In the genomic region with DNA sequence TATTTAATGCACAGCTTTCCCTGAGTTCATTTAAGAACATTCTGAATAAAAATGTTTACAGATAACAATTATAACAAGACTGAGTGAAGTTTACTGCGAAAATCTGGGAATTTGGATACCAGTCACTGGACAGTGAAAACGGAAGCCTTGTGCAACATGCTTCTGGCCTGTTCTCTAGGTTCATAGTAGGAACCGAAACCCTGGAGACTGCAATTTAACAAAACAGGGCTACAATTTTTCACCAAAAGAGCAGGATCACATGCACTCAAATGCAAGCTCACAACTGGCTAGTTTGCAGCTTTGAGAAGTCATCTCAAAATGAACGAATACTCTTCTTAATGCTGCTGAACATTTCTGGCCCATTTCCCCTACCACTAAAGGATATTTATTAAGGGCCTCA, we compare ENCODE assay signal across 21 cellular contexts.
"Had no signal": no experiment of that assay in that cellular context is flagged by ENCODE, and none has a peak within 500 bp of the region (broad histone marks: within the 10 kb centered on the region; RNA-seq: fewer than 3 reads in every experiment).

No MANE protein-coding gene starts in this region.

- H3K36me3 Mint-ChIP-seq: immature natural killer cell; naive thymus-derived CD4-positive, alpha-beta T cell; stimulated activated naive B cell treated with anti-CD40 and anti-IgM and Interleukin-4, amounts not matched to agents 10 μg/mL and 1 μg/mL and 100 μg/mL, for 72 hours had no signal

- H3K4me1 ChIP-seq: esophagus squamous epithelium, gastroesophageal sphincter, left lung, lower lobe of right lung, right atrium auricular region, sigmoid colon had no signal

- H3K4me1 Mint-ChIP-seq: immature natural killer cell; naive thymus-derived CD4-positive, alpha-beta T cell; stimulated activated naive B cell treated with anti-CD40 and anti-IgM and Interleukin-4, amounts not matched to agents 10 μg/mL and 1 μg/mL and 100 μg/mL, for 72 hours; stimulated activated naive CD8-positive, alpha-beta T cell treated with anti-CD3 and anti-CD28 coated beads, Interleukin-15, amount 100 ng/mL, for 72 hours had no signal

- DNase-seq: effector memory CD8-positive, alpha-beta T cell; esophagus squamous epithelium; foreskin fibroblast; immature natural killer cell; left lung; lower lobe of right lung; mesenchymal stem cell; naive thymus-derived CD4-positive, alpha-beta T cell; nephron progenitor cell; sigmoid colon; stimulated activated CD4-positive, alpha-beta T cell treated with anti-CD3 and anti-CD28 coated beads, Interleukin-2, amount 100 ng/mL, for 24 hours; stimulated activated CD4-positive, alpha-beta T cell treated with anti-CD3 and anti-CD28 coated beads, Interleukin-4, amount 100 ng/mL, for 4 hours; stimulated activated naive B cell treated with anti-CD40 and anti-IgM and Interleukin-4, amounts not matched to agents 10 μg/mL and 1 μg/mL and 100 μg/mL, for 72 hours; stimulated activated naive CD8-positive, alpha-beta T cell treated with anti-CD3 and anti-CD28 coated beads, Interleukin-15, amount 100 ng/mL, for 72 hours; trophoblast cell had no signal

- H3K9me3 ChIP-seq: esophagus squamous epithelium, gastroesophageal sphincter, left lung, lower lobe of right lung, neutrophil, right atrium auricular region, sigmoid colon, thoracic aorta had no signal

- H3K27ac ChIP-seq: esophagus squamous epithelium, gastroesophageal sphincter, left lung, lower lobe of right lung, neutrophil, right atrium auricular region, sigmoid colon, skin epidermis, thoracic aorta had no signal

- H3K4me3 Mint-ChIP-seq: dendritic cell treated with granulocyte-macrophage colony-stimulating factor and Interleukin-4, amounts not matched to agents 40 ng/mL and 50 ng/mL, for 4 days; effector memory CD8-positive, alpha-beta T cell; immature natural killer cell; naive thymus-derived CD4-positive, alpha-beta T cell; nephron progenitor cell; stimulated activated naive B cell treated with anti-CD40 and anti-IgM and Interleukin-4, amounts not matched to agents 10 μg/mL and 1 μg/mL and 100 μg/mL, for 72 hours; stimulated activated naive CD8-positive, alpha-beta T cell treated with anti-CD3 and anti-CD28 coated beads, Interleukin-15, amount 100 ng/mL, for 72 hours had no signal

- H3K4me3 ChIP-seq: esophagus squamous epithelium, gastroesophageal sphincter, left lung, lower lobe of right lung, right atrium auricular region, sigmoid colon, skin epidermis, thoracic aorta had no signal

- ATAC-seq: effector memory CD8-positive, alpha-beta T cell; gastroesophageal sphincter; left lung; lower lobe of right lung; naive thymus-derived CD4-positive, alpha-beta T cell; stimulated activated naive B cell treated with anti-CD40 and anti-IgM and Interleukin-4, amounts not matched to agents 10 μg/mL and 1 μg/mL and 100 μg/mL, for 72 hours; stimulated activated naive CD8-positive, alpha-beta T cell treated with anti-CD3 and anti-CD28 coated beads, Interleukin-15, amount 100 ng/mL, for 72 hours had no signal

- H3K36me3 ChIP-seq: esophagus squamous epithelium, gastroesophageal sphincter, left lung, lower lobe of right lung, neutrophil, right atrium auricular region, sigmoid colon, thoracic aorta had no signal

- H3K27me3 ChIP-seq: esophagus squamous epithelium, gastroesophageal sphincter, left lung, right atrium auricular region, sigmoid colon had no signal

- H3K9me3 Mint-ChIP-seq: dendritic cell treated with granulocyte-macrophage colony-stimulating factor and Interleukin-4, amounts not matched to agents 40 ng/mL and 50 ng/mL, for 4 days; nephron progenitor cell; stimulated activated naive CD8-positive, alpha-beta T cell treated with anti-CD3 and anti-CD28 coated beads, Interleukin-15, amount 100 ng/mL, for 72 hours had no signal

- H3K27me3 Mint-ChIP-seq: effector memory CD8-positive, alpha-beta T cell; stimulated activated naive B cell treated with anti-CD40 and anti-IgM and Interleukin-4, amounts not matched to agents 10 μg/mL and 1 μg/mL and 100 μg/mL, for 72 hours; stimulated activated naive CD8-positive, alpha-beta T cell treated with anti-CD3 and anti-CD28 coated beads, Interleukin-15, amount 100 ng/mL, for 72 hours had no signal

- H3K27ac Mint-ChIP-seq: dendritic cell treated with granulocyte-macrophage colony-stimulating factor and Interleukin-4, amounts not matched to agents 40 ng/mL and 50 ng/mL, for 4 days; effector memory CD8-positive, alpha-beta T cell; immature natural killer cell; naive thymus-derived CD4-positive, alpha-beta T cell; nephron progenitor cell; stimulated activated naive B cell treated with anti-CD40 and anti-IgM and Interleukin-4, amounts not matched to agents 10 μg/mL and 1 μg/mL and 100 μg/mL, for 72 hours; stimulated activated naive CD8-positive, alpha-beta T cell treated with anti-CD3 and anti-CD28 coated beads, Interleukin-15, amount 100 ng/mL, for 72 hours had no signal
